1 cellular context compared by ENCODE assay signal in the genomic region with DNA sequence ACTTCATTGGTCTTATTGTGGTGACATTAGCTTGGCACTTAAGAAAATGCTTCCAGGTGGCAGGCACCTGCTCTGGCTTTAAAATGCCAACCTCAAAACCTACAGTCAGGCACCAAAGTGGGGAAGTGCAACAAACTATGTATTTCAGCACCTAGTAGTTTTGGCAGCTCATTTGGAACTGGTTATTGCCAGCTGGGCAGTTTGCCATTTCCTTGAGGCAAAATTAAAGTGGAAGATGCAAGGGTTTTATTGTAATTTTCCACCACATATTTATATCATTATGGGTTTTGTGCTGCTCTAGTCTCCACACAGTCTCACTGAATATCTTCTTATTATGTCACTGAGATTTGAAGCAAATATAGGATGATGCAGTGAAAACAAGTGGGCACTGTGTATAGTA.
TF ChIP-seq lines count a peak whose summit lies in the region.

No MANE protein-coding gene starts in this region.

TF ChIP-seq in GM23338, 12 proteins besides CTCF, POLR2A, EP300 and RAD21 (continued from another document):
- TF ChIP-seq, protein P1, sequence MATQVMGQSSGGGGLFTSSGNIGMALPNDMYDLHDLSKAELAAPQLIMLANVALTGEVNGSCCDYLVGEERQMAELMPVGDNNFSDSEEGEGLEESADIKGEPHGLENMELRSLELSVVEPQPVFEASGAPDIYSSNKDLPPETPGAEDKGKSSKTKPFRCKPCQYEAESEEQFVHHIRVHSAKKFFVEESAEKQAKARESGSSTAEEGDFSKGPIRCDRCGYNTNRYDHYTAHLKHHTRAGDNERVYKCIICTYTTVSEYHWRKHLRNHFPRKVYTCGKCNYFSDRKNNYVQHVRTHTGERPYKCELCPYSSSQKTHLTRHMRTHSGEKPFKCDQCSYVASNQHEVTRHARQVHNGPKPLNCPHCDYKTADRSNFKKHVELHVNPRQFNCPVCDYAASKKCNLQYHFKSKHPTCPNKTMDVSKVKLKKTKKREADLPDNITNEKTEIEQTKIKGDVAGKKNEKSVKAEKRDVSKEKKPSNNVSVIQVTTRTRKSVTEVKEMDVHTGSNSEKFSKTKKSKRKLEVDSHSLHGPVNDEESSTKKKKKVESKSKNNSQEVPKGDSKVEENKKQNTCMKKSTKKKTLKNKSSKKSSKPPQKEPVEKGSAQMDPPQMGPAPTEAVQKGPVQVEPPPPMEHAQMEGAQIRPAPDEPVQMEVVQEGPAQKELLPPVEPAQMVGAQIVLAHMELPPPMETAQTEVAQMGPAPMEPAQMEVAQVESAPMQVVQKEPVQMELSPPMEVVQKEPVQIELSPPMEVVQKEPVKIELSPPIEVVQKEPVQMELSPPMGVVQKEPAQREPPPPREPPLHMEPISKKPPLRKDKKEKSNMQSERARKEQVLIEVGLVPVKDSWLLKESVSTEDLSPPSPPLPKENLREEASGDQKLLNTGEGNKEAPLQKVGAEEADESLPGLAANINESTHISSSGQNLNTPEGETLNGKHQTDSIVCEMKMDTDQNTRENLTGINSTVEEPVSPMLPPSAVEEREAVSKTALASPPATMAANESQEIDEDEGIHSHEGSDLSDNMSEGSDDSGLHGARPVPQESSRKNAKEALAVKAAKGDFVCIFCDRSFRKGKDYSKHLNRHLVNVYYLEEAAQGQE (IDR thresholded peaks at IDR 0.05; ENCODE audit: unreplicated experiment): no peak
- TF ChIP-seq, protein P2, sequence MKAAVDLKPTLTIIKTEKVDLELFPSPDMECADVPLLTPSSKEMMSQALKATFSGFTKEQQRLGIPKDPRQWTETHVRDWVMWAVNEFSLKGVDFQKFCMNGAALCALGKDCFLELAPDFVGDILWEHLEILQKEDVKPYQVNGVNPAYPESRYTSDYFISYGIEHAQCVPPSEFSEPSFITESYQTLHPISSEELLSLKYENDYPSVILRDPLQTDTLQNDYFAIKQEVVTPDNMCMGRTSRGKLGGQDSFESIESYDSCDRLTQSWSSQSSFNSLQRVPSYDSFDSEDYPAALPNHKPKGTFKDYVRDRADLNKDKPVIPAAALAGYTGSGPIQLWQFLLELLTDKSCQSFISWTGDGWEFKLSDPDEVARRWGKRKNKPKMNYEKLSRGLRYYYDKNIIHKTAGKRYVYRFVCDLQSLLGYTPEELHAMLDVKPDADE (IDR thresholded peaks at IDR 0.05): no peak
- no peak for TF ChIP-seq EZH2 (IDR thresholded peaks at IDR 0.05; ENCODE audit: low read depth, unreplicated experiment)
- TF ChIP-seq, protein P3, sequence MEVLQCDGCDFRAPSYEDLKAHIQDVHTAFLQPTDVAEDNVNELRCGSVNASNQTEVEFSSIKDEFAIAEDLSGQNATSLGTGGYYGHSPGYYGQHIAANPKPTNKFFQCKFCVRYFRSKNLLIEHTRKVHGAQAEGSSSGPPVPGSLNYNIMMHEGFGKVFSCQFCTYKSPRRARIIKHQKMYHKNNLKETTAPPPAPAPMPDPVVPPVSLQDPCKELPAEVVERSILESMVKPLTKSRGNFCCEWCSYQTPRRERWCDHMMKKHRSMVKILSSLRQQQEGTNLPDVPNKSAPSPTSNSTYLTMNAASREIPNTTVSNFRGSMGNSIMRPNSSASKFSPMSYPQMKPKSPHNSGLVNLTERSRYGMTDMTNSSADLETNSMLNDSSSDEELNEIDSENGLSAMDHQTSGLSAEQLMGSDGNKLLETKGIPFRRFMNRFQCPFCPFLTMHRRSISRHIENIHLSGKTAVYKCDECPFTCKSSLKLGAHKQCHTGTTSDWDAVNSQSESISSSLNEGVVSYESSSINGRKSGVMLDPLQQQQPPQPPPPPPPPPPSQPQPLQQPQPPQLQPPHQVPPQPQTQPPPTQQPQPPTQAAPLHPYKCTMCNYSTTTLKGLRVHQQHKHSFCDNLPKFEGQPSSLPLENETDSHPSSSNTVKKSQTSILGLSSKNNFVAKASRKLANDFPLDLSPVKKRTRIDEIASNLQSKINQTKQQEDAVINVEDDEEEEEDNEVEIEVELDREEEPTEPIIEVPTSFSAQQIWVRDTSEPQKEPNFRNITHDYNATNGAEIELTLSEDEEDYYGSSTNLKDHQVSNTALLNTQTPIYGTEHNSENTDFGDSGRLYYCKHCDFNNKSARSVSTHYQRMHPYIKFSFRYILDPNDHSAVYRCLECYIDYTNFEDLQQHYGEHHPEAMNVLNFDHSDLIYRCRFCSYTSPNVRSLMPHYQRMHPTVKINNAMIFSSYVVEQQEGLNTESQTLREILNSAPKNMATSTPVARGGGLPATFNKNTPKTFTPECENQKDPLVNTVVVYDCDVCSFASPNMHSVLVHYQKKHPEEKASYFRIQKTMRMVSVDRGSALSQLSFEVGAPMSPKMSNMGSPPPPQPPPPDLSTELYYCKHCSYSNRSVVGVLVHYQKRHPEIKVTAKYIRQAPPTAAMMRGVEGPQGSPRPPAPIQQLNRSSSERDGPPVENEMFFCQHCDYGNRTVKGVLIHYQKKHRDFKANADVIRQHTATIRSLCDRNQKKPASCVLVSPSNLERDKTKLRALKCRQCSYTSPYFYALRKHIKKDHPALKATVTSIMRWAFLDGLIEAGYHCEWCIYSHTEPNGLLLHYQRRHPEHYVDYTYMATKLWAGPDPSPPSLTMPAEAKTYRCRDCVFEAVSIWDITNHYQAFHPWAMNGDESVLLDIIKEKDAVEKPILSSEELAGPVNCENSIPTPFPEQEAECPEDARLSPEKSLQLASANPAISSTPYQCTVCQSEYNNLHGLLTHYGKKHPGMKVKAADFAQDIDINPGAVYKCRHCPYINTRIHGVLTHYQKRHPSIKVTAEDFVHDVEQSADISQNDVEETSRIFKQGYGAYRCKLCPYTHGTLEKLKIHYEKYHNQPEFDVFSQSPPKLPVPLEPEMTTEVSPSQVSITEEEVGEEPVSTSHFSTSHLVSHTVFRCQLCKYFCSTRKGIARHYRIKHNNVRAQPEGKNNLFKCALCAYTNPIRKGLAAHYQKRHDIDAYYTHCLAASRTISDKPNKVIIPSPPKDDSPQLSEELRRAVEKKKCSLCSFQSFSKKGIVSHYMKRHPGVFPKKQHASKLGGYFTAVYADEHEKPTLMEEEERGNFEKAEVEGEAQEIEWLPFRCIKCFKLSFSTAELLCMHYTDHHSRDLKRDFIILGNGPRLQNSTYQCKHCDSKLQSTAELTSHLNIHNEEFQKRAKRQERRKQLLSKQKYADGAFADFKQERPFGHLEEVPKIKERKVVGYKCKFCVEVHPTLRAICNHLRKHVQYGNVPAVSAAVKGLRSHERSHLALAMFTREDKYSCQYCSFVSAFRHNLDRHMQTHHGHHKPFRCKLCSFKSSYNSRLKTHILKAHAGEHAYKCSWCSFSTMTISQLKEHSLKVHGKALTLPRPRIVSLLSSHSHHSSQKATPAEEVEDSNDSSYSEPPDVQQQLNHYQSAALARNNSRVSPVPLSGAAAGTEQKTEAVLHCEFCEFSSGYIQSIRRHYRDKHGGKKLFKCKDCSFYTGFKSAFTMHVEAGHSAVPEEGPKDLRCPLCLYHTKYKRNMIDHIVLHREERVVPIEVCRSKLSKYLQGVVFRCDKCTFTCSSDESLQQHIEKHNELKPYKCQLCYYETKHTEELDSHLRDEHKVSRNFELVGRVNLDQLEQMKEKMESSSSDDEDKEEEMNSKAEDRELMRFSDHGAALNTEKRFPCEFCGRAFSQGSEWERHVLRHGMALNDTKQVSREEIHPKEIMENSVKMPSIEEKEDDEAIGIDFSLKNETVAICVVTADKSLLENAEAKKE (CRISPR knock-in tag; IDR thresholded peaks at IDR 0.05): no peak
- no peak for TF ChIP-seq STAT1 (IDR thresholded peaks at IDR 0.05; ENCODE audit: unreplicated experiment)
- TF ChIP-seq NANOG (IDR thresholded peaks at IDR 0.05; ENCODE audit: borderline replicate concordance): no peak
- no peak for TF ChIP-seq POLR2AphosphoS5 (IDR thresholded peaks at IDR 0.05; ENCODE audit: low read depth)
- no peak for TF ChIP-seq ZNF114 (CRISPR knock-in tag; IDR thresholded peaks at IDR 0.05)
- no peak for TF ChIP-seq EZH2phosphoT487 (IDR thresholded peaks at IDR 0.05; ENCODE audit: unreplicated experiment)
- TF ChIP-seq ZNF331 (CRISPR knock-in tag; IDR thresholded peaks at IDR 0.05; ENCODE audit: low read depth): no peak
TF ChIP-seq in GM23338: peak in this region for 0.
